Comparison of ENCODE assay signal across 27 cellular contexts in the genomic region with DNA sequence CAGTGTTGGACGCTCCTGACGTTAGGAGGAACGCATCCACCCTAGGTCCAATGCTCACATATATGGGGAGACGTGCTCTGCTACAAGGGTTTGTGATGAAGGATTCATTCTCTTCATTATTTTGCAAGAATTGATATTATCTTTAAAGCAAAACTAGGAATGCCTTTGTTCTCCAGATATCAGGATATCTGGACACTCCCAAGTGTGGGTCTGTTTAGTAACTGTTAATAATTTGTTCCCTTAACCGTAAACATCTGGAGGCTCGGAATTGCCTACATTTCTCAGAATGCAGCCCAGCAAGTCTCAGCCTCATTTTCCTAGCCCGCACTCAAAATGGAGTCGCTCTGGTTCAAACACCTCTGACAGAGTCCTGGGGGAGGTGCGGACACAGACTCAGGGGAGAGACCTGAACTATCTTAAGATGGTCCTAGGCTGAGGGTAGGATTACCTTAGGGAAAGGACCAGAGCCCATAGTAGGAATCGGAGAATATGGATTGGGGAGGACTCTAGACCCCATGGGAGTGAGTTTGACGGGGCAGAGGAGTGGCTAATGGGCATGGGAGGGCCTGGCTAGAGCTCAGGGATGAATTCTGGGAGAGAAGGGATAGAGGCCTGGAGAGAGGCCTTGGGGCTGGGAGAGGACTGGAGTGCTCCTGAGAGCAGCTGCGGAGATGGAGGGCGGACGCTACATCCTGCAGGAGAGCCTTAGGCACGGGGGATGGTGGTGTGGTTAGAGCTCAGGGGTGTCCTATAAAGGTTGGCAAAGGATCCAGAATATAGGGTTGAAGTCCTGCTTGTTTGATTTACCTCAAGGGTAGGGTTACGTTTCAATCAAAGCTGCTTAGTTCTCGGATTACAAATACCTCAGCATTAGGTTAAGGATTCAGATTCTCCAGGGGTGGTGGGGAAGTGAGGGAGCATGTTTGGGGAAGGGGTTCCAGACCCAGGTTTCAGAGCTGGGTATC. TPM values are rescaled to one million over a fixed set of nuclear protein-coding genes. Genes with fewer than 3 reads are reported as not detected.
DNase-seq lines count a peak whose midpoint lies in the region; ATAC-seq, FAIRE-seq and TF ChIP-seq lines count a peak whose summit lies in the region.
"Had no signal": no experiment of that assay in that cellular context is flagged by ENCODE, and none has a peak within 500 bp of the region (broad histone marks: within the 10 kb centered on the region; RNA-seq: fewer than 3 reads in every experiment).

No MANE protein-coding gene starts in this region.

- DNase-seq in A549 (ENCODE audit: low read depth in 1 of 2, low spot score in 1 of 2) (no peak), NCI-H748 treated with DMSO at 0.1 percent for 48 hours (lab: John Stamatoyannopoulos, UW) (no peak), OCI-LY7 (ENCODE audit: low spot score) (no peak)
- peak in 1 of 7 experiments; percentile 44 for DNase-seq in CD8-positive, alpha-beta T cell
- DNase-seq in central memory CD8-positive, alpha-beta T cell (ENCODE audit: low spot score in 2 of 2) = no peak
- peak in 1 of 10 donors; percentile 23 for DNase-seq in naive thymus-derived CD8-positive, alpha-beta T cell
- DNase-seq: activated B cell treated with CpG ODN at 0.5 μM for 24 hours; activated CD8-positive, alpha-beta memory T cell treated with anti-CD3 and anti-CD28 coated beads, Interleukin-2, amount 50 U/mL, for 4 hours; activated naive CD4-positive, alpha-beta T cell treated with anti-CD3 and anti-CD28 coated beads, Interleukin-2, amount 50 U/mL, for 16 hours; amniotic stem cell; brain microvascular endothelial cell; Kasumi-1; NCI-H146; NCI-H510A; SHP77 treated with DMSO at 0.1 percent for 48 hours; stimulated activated CD4-positive, alpha-beta T cell treated with anti-CD3 and anti-CD28 coated beads, Interleukin-1b, Interleukin-23, amount 100 ng/mL, for 48 hours; T1000 had no signal

- H3K27me3 Mint-ChIP-seq in CD8-positive, alpha-beta T cell (ENCODE audit: low read depth) = no peaks in the 10 kb centered on the region
- H3K27me3 Mint-ChIP-seq in central memory CD8-positive, alpha-beta T cell = no peaks in the 10 kb centered on the region
- no peaks in the 10 kb centered on the region for H3K27me3 Mint-ChIP-seq in naive thymus-derived CD8-positive, alpha-beta T cell
- H3K27me3 Mint-ChIP-seq: activated B cell treated with CpG ODN at 0.5 μM for 24 hours; activated T-helper 17 cell treated with anti-CD3 and anti-CD28 coated beads, Interleukin-2, amount 50 U/mL, for 72 hours; type B pancreatic cell had no signal

- H3K9me2 ChIP-seq in OCI-LY7 (ENCODE audit: insufficient read depth, low read length) = no peaks in the 10 kb centered on the region

- ATAC-seq in A549 (peak; percentile 34 to 62; a peak in 4 of 6 replicates), HG03457 (IDR thresholded peaks at IDR 0.05; ENCODE audit: unreplicated experiment) (no peak)
- peak; percentile 25 for ATAC-seq in CD8-positive, alpha-beta T cell
- ATAC-seq in central memory CD8-positive, alpha-beta T cell (replicated peaks; ENCODE audit: extremely low read depth, poor library complexity, severe bottlenecking) = no peak
- peak; percentile 20 to 37 for ATAC-seq in naive thymus-derived CD8-positive, alpha-beta T cell
- ATAC-seq: activated T-helper 17 cell treated with anti-CD3 and anti-CD28 coated beads, Interleukin-2, amount 50 U/mL, for 72 hours had no signal

- TF ChIP-seq EP300 in A549 (IDR thresholded peaks at IDR 0.05) = no peak

- H3K36me3 Mint-ChIP-seq in CD8-positive, alpha-beta T cell = peaks cover 54% of the 10 kb centered on the region
- H3K36me3 Mint-ChIP-seq in central memory CD8-positive, alpha-beta T cell (ENCODE audit: insufficient read depth) = peaks cover 32% of the 10 kb centered on the region
- peaks cover 38 to 53% (median 41%) of the 10 kb centered on the region in 3 donors for H3K36me3 Mint-ChIP-seq in naive thymus-derived CD8-positive, alpha-beta T cell

- H3K27ac ChIP-seq in A549 (no peak overlapping the region), OCI-LY7 (ENCODE audit: low read depth, low read length, poor library complexity, severe bottlenecking) (no peak overlapping the region)
- no peak overlapping the region for H3K27ac ChIP-seq in CD8-positive, alpha-beta T cell (ENCODE audit: low read depth, low read length)
- H3K27ac ChIP-seq: brain microvascular endothelial cell, C4-2B, epithelial cell of prostate, HL-60 had no signal

- H3K36me3 ChIP-seq in CD8-positive, alpha-beta T cell (ENCODE audit: insufficient read depth, low read length) = peaks cover 29% of the 10 kb centered on the region
- peaks cover 37% of the 10 kb centered on the region for H3K36me3 ChIP-seq in OCI-LY7 (ENCODE audit: insufficient read depth, low read length)

- H3K9me3 ChIP-seq in A549 (peaks cover 89% of the 10 kb centered on the region), OCI-LY7 (ENCODE audit: low read length) (peaks cover 12% of the 10 kb centered on the region; the same call in 1 of the 2 replicates)
- peaks cover 46% of the 10 kb centered on the region for H3K9me3 ChIP-seq in CD8-positive, alpha-beta T cell (ENCODE audit: low read length)

- TF ChIP-seq RAD21 in A549 (conservative IDR thresholded peaks at IDR 0.05 in 1 of 2, IDR thresholded peaks at IDR 0.05 in 1 of 2) = no peak

- H3K27ac Mint-ChIP-seq in CD8-positive, alpha-beta T cell = no peak overlapping the region
- H3K27ac Mint-ChIP-seq in central memory CD8-positive, alpha-beta T cell (ENCODE audit: low read depth) = peak overlapping the region; percentile 70
- peak overlapping the region in 1 of 10 donors; percentile 85 for H3K27ac Mint-ChIP-seq in naive thymus-derived CD8-positive, alpha-beta T cell
- H3K27ac Mint-ChIP-seq: activated B cell treated with CpG ODN at 0.5 μM for 24 hours; activated T-helper 17 cell treated with anti-CD3 and anti-CD28 coated beads, Interleukin-2, amount 50 U/mL, for 72 hours; type B pancreatic cell had no signal

- no peak for TF ChIP-seq POLR2A in A549 (IDR thresholded peaks at IDR 0.05; ENCODE audit: low read length)

- H3K4me1 ChIP-seq in A549 (no peaks in the 10 kb centered on the region), OCI-LY7 (ENCODE audit: insufficient read depth, low read length, poor library complexity, severe bottlenecking) (no peaks in the 10 kb centered on the region)
- no peaks in the 10 kb centered on the region for H3K4me1 ChIP-seq in CD8-positive, alpha-beta T cell (ENCODE audit: insufficient read depth, low read length)

- H3K4me3 ChIP-seq in A549 (no peak overlapping the region), OCI-LY7 (ENCODE audit: low read depth, low read length, poor library complexity, severe bottlenecking) (no peak overlapping the region)
- no peak overlapping the region for H3K4me3 ChIP-seq in CD8-positive, alpha-beta T cell (ENCODE audit: low read depth, low read length)
- H3K4me3 ChIP-seq: smooth muscle cell had no signal

- TF ChIP-seq CTCF in A549 (IDR thresholded peaks at IDR 0.05) = no peak
- TF ChIP-seq CTCF in CD8-positive, alpha-beta T cell (IDR thresholded peaks at IDR 0.05) = no peak
- no peak for TF ChIP-seq CTCF in OCI-LY7 (conservative IDR thresholded peaks at IDR 0.05; ENCODE audit: low read length)

- BruUV-seq in OCI-LY7 (replicated peaks; lab: Mats Ljungman, UMichigan) = no TSS peak

- FAIRE-seq in A549 (lab: Jason Lieb, UNC) = no peak
- FAIRE-seq: GM18507 had no signal

- no peaks in the 10 kb centered on the region for H4K20me1 ChIP-seq in OCI-LY7 (ENCODE audit: insufficient read depth, low read length)

- H3K4me2 ChIP-seq in A549 (no peak overlapping the region), OCI-LY7 (ENCODE audit: low read length) (no peak overlapping the region)
- H3K4me2 ChIP-seq: smooth muscle cell had no signal

- no peaks in the 10 kb centered on the region for H3K4me1 Mint-ChIP-seq in CD8-positive, alpha-beta T cell (ENCODE audit: low read depth)
- H3K4me1 Mint-ChIP-seq in central memory CD8-positive, alpha-beta T cell = no peaks in the 10 kb centered on the region
- peaks cover 0 to 1% (median 0%) of the 10 kb centered on the region in 4 donors for H3K4me1 Mint-ChIP-seq in naive thymus-derived CD8-positive, alpha-beta T cell
- H3K4me1 Mint-ChIP-seq: activated B cell treated with CpG ODN at 0.5 μM for 24 hours; activated T-helper 17 cell treated with anti-CD3 and anti-CD28 coated beads, Interleukin-2, amount 50 U/mL, for 72 hours had no signal

- H3K79me2 ChIP-seq in OCI-LY7 (ENCODE audit: insufficient read depth, low read depth, low read length) = no peaks in the 10 kb centered on the region

- CTCF ChIA-PET in A549 (lab: Yijun Ruan, JAX) = no interaction called here
- CTCF ChIA-PET in CD8-positive, alpha-beta T cell (lab: Charles Lee) = no interaction called here
- CTCF ChIA-PET in OCI-LY7 (lab: Charles Lee; ENCODE audit: unreplicated experiment) = no interaction called here

- no peaks in the 10 kb centered on the region for H3K27me3 ChIP-seq in CD8-positive, alpha-beta T cell (ENCODE audit: insufficient read depth, low read length)
- H3K27me3 ChIP-seq: brain microvascular endothelial cell had no signal

- POLR2A ChIA-PET in A549 (lab: Yijun Ruan, JAX) = no interaction called here
- POLR2A ChIA-PET in CD8-positive, alpha-beta T cell (lab: Charles Lee) = no interaction called here
- POLR2A ChIA-PET in naive thymus-derived CD8-positive, alpha-beta T cell (lab: Charles Lee) = no interaction called here
- POLR2A ChIA-PET in OCI-LY7 (lab: Charles Lee) = no interaction called here

- H2AFZ ChIP-seq in OCI-LY7 (ENCODE audit: low read length) = no peak overlapping the region

- H3K4me3 Mint-ChIP-seq in CD8-positive, alpha-beta T cell = peak overlapping the region; percentile 15
- no peak overlapping the region for H3K4me3 Mint-ChIP-seq in central memory CD8-positive, alpha-beta T cell
- peak overlapping the region in 2 of 10 donors; percentile 62 to 81 for H3K4me3 Mint-ChIP-seq in naive thymus-derived CD8-positive, alpha-beta T cell
- H3K4me3 Mint-ChIP-seq: activated B cell treated with CpG ODN at 0.5 μM for 24 hours; activated T-helper 17 cell treated with anti-CD3 and anti-CD28 coated beads, Interleukin-2, amount 50 U/mL, for 72 hours; type B pancreatic cell had no signal

- intact Hi-C loops in CD8-positive, alpha-beta T cell (cut with DNase I, micrococcal nuclease) = no loop called here
- intact Hi-C loops in OCI-LY7 (cut with micrococcal nuclease; ENCODE audit: unreplicated experiment) = no loop called here

- peaks cover 40% of the 10 kb centered on the region for H3K9me3 Mint-ChIP-seq in CD8-positive, alpha-beta T cell
- H3K9me3 Mint-ChIP-seq in central memory CD8-positive, alpha-beta T cell = peaks cover 32% of the 10 kb centered on the region
- H3K9me3 Mint-ChIP-seq in naive thymus-derived CD8-positive, alpha-beta T cell = peaks cover 0 to 85% (median 37%) of the 10 kb centered on the region in 9 donors

- WGBS in A549 (ENCODE audit: missing lambda C conversion rate) = 69% methylated on average over 17 of the region's 17 CpGs

RNA-seq across cellular contexts. Expression of a gene that starts 43.2 kb away (rescaled TPM):
- polyA plus RNA-seq in A549 (2011; rRNA removed) (18.1 and 19.2 TPM in 2 replicates), A549 (2017; fragmentation: RNase III; extraction: RNeasy Plus Mini Kit Qiagen cat#74134 plus additional on column Dnase treatment) (14.5 to 16.3 TPM (median 16.0 TPM) in 3 replicates)
- 17.2 and 20.1 TPM in 2 replicates for polyA plus RNA-seq in A549 (2012; cell fraction: cytosol; rRNA removed)
- 75.8 and 108 TPM in 2 replicates for polyA plus RNA-seq in A549 (2012; cell fraction: nucleus; rRNA removed)
- 17.1 and 20.7 TPM in 2 replicates for polyA minus RNA-seq in A549 (2011; rRNA and poly(A)+ RNA removed)
- 100 to 1,000 TPM; 784 to 793 TPM for total RNA-seq in CD8-positive, alpha-beta T cell
- 10 to 100 TPM; 52.4 to 60.9 TPM for total RNA-seq in naive thymus-derived CD8-positive, alpha-beta T cell
- 10 to 100 TPM; 31.1 to 35.2 (median 31.2) TPM for polyA plus RNA-seq in naive thymus-derived CD8-positive, alpha-beta T cell
- 12.3 and 16.2 TPM in 2 replicates for total RNA-seq in OCI-LY7 (2014; rRNA removed; shearing (Covaris generic))
- 23.7 and 26.3 TPM in 2 replicates for total RNA-seq in OCI-LY7 (2022)

RNA-seq across cellular contexts. Expression of a gene that starts 50.6 kb away (rescaled TPM):
- not detected in 2 replicates for polyA plus RNA-seq in A549 (2011; rRNA removed)
- not detected in 2 replicates for polyA plus RNA-seq in A549 (2012; cell fraction: cytosol; rRNA removed)
- not detected in 2 replicates for polyA plus RNA-seq in A549 (2012; cell fraction: nucleus; rRNA removed)
- not detected in 3 replicates for polyA plus RNA-seq in A549 (2017; fragmentation: RNase III; extraction: RNeasy Plus Mini Kit Qiagen cat#74134 plus additional on column Dnase treatment)
- not detected in 2 replicates for polyA minus RNA-seq in A549 (2011; rRNA and poly(A)+ RNA removed)
- not detected for total RNA-seq in CD8-positive, alpha-beta T cell
- not detected for total RNA-seq in naive thymus-derived CD8-positive, alpha-beta T cell
- polyA plus RNA-seq in naive thymus-derived CD8-positive, alpha-beta T cell = not detected
- total RNA-seq in OCI-LY7 (2014; rRNA removed; shearing (Covaris generic)) = not detected in 2 replicates
- not detected in 2 replicates for total RNA-seq in OCI-LY7 (2022)
- total RNA-seq: activated B cell treated with CpG ODN at 0.5 μM for 24 hours; activated T-helper 17 cell treated with anti-CD3 and anti-CD28 coated beads, Interleukin-2, amount 50 U/mL, for 72 hours; osteoblast; renal cortical epithelial cell; smooth muscle cell had no signal
- polyA plus RNA-seq: smooth muscle cell had no signal

Comparison
In these comparisons a context has a peak if more than half of its experiments do, and no peak if none do; other contexts are left out.
1. ATAC-seq: peak in A549 (2 of 2), CD8-positive, alpha-beta T cell (single experiment) and naive thymus-derived CD8-positive, alpha-beta T cell (2 of 2); none in central memory CD8-positive, alpha-beta T cell (single experiment) and HG03457 (single experiment).
2. RNA of a gene that starts 43.2 kb away (total RNA-seq): 784 to 793 TPM in CD8-positive, alpha-beta T cell; 52.4 to 60.9 TPM in naive thymus-derived CD8-positive, alpha-beta T cell and 12.3 to 26.3 TPM in OCI-LY7; every median in the first group is over 10 times any median in the second.